Comparison of ENCODE assay signal across 8 cellular contexts in the genomic region with DNA sequence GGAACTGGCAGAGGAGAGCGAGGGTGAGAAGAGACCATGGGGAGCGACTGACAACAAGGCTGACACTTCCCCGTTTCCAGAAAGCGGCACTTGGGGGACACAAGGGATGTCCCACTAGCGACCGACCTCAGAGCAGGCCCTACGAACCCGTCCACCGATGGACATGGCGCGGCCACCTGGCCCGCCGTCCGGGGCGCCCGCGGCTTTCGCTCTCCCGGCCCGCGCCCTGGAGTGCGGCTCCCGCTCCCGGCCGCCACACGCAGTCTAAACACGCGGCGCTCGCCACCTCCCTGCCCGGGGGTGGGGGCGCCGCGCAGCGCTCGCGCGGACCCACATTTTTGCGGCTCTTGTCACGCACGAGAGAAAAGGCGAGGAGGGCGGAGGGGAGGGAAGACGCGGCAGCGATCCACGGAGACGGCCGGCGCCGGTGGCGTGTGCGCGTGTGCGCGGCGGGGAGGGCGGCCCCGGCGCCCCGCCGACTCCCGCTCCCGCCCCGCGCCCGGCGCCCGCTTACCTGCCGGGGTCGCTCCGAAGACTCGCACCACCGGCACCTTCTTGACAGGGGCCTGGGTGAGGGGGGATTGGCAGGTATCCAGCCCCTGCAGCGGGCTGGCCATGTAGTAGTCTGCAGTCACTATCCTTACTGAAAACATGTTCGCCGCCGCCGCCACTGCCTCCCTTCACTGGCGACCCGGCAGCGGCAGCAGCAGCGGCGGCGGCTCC. TPM values are rescaled to one million over a fixed set of nuclear protein-coding genes. Genes with fewer than 3 reads are reported as not detected.
DNase-seq lines count a peak whose midpoint lies in the region; ATAC-seq and TF ChIP-seq lines count a peak whose summit lies in the region.

No MANE protein-coding gene starts in this region.

- TF ChIP-seq CTCF in LNCaP clone FGC (IDR thresholded peaks at IDR 0.05; ENCODE audit: control insufficient read depth, extremely low read depth, insufficient read depth) (no peak), activated B cell treated with CpG ODN at 0.5 μM for 24 hours (IDR thresholded peaks at IDR 0.05) (no peak)

- H3K4me1 Mint-ChIP-seq in activated B cell treated with CpG ODN at 0.5 μM for 24 hours = peaks cover 40% of the 10 kb centered on the region

- intact Hi-C loops in activated B cell treated with CpG ODN at 0.5 μM for 24 hours (cut with micrococcal nuclease) = loop anchor here (2.0 to 10.0 kb wide), 4 partner anchors 362 to 1792 kb away; a partner anchor contains a TSS

- peak overlapping the region; percentile 99 for H3K27ac Mint-ChIP-seq in activated B cell treated with CpG ODN at 0.5 μM for 24 hours

- H3K9me3 Mint-ChIP-seq in activated B cell treated with CpG ODN at 0.5 μM for 24 hours = no peaks in the 10 kb centered on the region

- ATAC-seq in GM21825 (IDR thresholded peaks at IDR 0.05; ENCODE audit: unreplicated experiment) = peak; percentile 20
- ATAC-seq in activated B cell treated with CpG ODN at 0.5 μM for 24 hours (ENCODE audit: low read depth) = peak; percentile 21

- no peaks in the 10 kb centered on the region for H3K27me3 Mint-ChIP-seq in activated B cell treated with CpG ODN at 0.5 μM for 24 hours

- peak overlapping the region; percentile 69 for H3K4me3 ChIP-seq in LNCaP clone FGC (ENCODE audit: low read depth, low read length)

- DNase-seq in GM03348 (ENCODE audit: low spot score) = peak; percentile 68
- DNase-seq in LNCaP clone FGC (ENCODE audit: low read depth) = no peak
- DNase-seq in activated B cell treated with CpG ODN at 0.5 μM for 24 hours = peak; percentile 60
- DNase-seq in cerebellar cortex (ENCODE audit: low spot score) = peak; percentile 49
- DNase-seq in kidney tubule cell (ENCODE audit: low spot score) = peak; percentile 54
- peak; percentile 35 to 43 for DNase-seq in stimulated activated CD4-positive, alpha-beta T cell treated with anti-CD3 and anti-CD28 coated beads, Interleukin-1b, Interleukin-23, amount 100 ng/mL, for 4 hours (ENCODE audit: low read depth in 2 of 2)
- DNase-seq in GOT3 (lab: John Stamatoyannopoulos, UW) = no peak

- H3K4me3 Mint-ChIP-seq in activated B cell treated with CpG ODN at 0.5 μM for 24 hours = peak overlapping the region; percentile 91

- POLR2A ChIA-PET in activated B cell treated with CpG ODN at 0.5 μM for 24 hours (lab: Charles Lee) = interaction anchor here (0.5 to 2.9 kb wide), 28 partner anchors 17 to 1588 kb away, joined by 3 to 79 read pairs (median 5); a partner anchor contains a TSS

- peaks cover 15% of the 10 kb centered on the region for H3K36me3 Mint-ChIP-seq in activated B cell treated with CpG ODN at 0.5 μM for 24 hours (ENCODE audit: low read depth)

- CTCF ChIA-PET in activated B cell treated with CpG ODN at 0.5 μM for 24 hours (lab: Charles Lee) = interaction anchor here (3.2 kb wide), 1 partner anchor 223 kb away, joined by 35 read pairs; a partner anchor contains a TSS

RNA-seq across cellular contexts. Expression of a gene that starts 0.6 kb away (rescaled TPM):
- total RNA-seq in activated B cell treated with CpG ODN at 0.5 μM for 24 hours = 20.0 and 25.3 TPM in 2 replicates

Comparison
In these comparisons a context has a peak if more than half of its experiments do, and no peak if none do; other contexts are left out.
1. DNase-seq: peak in GM03348 (single experiment), activated B cell treated with CpG ODN at 0.5 μM for 24 hours (single experiment), cerebellar cortex (single experiment), kidney tubule cell (single experiment) and stimulated activated CD4-positive, alpha-beta T cell treated with anti-CD3 and anti-CD28 coated beads, Interleukin-1b, Interleukin-23, amount 100 ng/mL, for 4 hours (2 of 2); none in LNCaP clone FGC (single experiment) and GOT3 (single experiment).